Comparison of ENCODE assay signal across 16 cellular contexts in the genomic region with DNA sequence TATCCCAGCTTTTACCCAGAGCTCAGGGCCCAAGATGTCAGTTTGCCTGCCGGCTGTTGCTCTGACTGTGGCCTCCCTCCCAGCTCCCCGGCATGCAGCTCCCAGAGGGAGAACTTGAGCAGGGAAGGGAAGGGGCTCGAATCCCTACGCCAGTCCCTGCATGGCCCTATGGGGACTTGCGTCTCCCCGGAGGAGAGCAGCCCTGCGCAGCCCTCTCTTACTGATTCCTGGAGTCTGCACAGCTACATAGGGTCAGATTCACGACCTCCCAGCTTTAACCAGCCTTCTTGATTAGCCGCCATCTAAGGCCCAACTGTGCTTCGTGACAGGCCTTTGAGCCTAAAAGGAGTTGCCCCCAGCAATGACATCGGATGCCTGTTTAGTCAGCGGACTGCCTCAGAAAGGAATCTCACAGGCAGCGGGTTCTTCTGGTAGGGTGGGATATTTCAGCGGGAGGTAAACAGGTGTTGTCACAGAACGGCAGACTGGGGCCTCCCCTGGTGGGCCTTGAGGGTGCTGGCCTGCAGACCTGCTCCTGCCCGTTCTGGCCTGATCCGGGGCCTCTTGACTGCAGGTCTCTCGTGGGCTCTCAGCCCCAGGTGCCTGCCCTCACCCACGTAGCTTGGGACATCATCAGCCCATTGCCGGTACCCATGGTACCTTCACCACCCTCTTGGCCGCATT. TPM values are rescaled to one million over a fixed set of nuclear protein-coding genes. Genes with fewer than 3 reads are reported as not detected.
A peak's percentile ranks its signal among the peaks of the same experiment; 100 is the strongest.
DNase-seq lines count a peak whose midpoint lies in the region; ATAC-seq and TF ChIP-seq lines count a peak whose summit lies in the region.
"Had no signal": no experiment of that assay in that cellular context is flagged by ENCODE, and none has a peak within 500 bp of the region (broad histone marks: within the 10 kb centered on the region; RNA-seq: fewer than 3 reads in every experiment).

No MANE protein-coding gene starts in this region.

- intact Hi-C loops in Right ventricle myocardium inferior (cut with DNase I), result no loop called here
- intact Hi-C loops in Right ventricle myocardium superior (cut with DNase I), result no loop called here
- intact Hi-C loops in upper lobe of right lung (cut with DNase I), result no loop called here

- no peaks in the 10 kb centered on the region for H3K27me3 ChIP-seq in endodermal cell (ENCODE audit: control insufficient read depth, insufficient read depth, low read length, poor library complexity, severe bottlenecking)
- peaks cover 10% of the 10 kb centered on the region for H3K27me3 ChIP-seq in neural progenitor cell
- H3K27me3 ChIP-seq in upper lobe of right lung, result no peaks in the 10 kb centered on the region
- H3K27me3 ChIP-seq: BLaER1 treated with 17β-estradiol and CSF1 and Interleukin-3, amounts not matched to agents 10 nM and 100 nM had no signal

- peaks cover 17% of the 10 kb centered on the region for H3K4me1 Mint-ChIP-seq in endodermal cell
- H3K4me1 Mint-ChIP-seq in neural progenitor cell, result peaks cover 8% of the 10 kb centered on the region

- no peak overlapping the region for H3K4me3 ChIP-seq in endodermal cell (ENCODE audit: low read length)
- no peak overlapping the region for H3K4me3 ChIP-seq in neural progenitor cell
- H3K4me3 ChIP-seq in upper lobe of right lung, result no peak overlapping the region
- H3K4me3 ChIP-seq: BLaER1 treated with 17β-estradiol and CSF1 and Interleukin-3, amounts not matched to agents 10 nM and 100 nM; PC-9 had no signal

- H3K4me3 Mint-ChIP-seq in endodermal cell (no peak overlapping the region), neural progenitor cell (no peak overlapping the region)
- H3K4me3 Mint-ChIP-seq: HFFc6 had no signal

- H3K27ac ChIP-seq in endodermal cell (ENCODE audit: low read depth, low read length) (no peak overlapping the region), neural progenitor cell (no peak overlapping the region), upper lobe of right lung (no peak overlapping the region)
- H3K27ac ChIP-seq: BLaER1 treated with 17β-estradiol and CSF1 and Interleukin-3, amounts not matched to agents 10 nM and 100 nM; PC-9 had no signal

- DNase-seq in Right ventricle myocardium inferior (ENCODE audit: missing footprints) (peak; percentile 66), Right ventricle myocardium superior (no peak), endodermal cell (no peak), neural progenitor cell (ENCODE audit: low spot score) (no peak), upper lobe of right lung (peak; percentile 54), NCI-H2081 (lab: John Stamatoyannopoulos, UW) (no peak), erythroblast (lab: John Stamatoyannopoulos, UW) (no peak)
- DNase-seq: DMS 273 treated with DMSO at 0.1 percent for 48 hours, HFFc6, KBM-7, NCI-H1092, NCI-H2107, NCI-H226, PC-9 had no signal

- no peak for TF ChIP-seq POLR2A in erythroblast (IDR thresholded peaks at IDR 0.05; ENCODE audit: low read length)

- no peak overlapping the region for H3K4me2 ChIP-seq in neural progenitor cell
- H3K4me2 ChIP-seq: BLaER1 treated with 17β-estradiol and CSF1 and Interleukin-3, amounts not matched to agents 10 nM and 100 nM; PC-9 had no signal

- no peaks in the 10 kb centered on the region for H3K9me3 ChIP-seq in endodermal cell (ENCODE audit: control insufficient read depth, low read length)
- H3K9me3 ChIP-seq in neural progenitor cell (ENCODE audit: low read depth), result no peaks in the 10 kb centered on the region
- H3K9me3 ChIP-seq in upper lobe of right lung, result no peaks in the 10 kb centered on the region
- H3K9me3 ChIP-seq: BLaER1 treated with 17β-estradiol and CSF1 and Interleukin-3, amounts not matched to agents 10 nM and 100 nM had no signal

- H3K4me1 ChIP-seq in endodermal cell (ENCODE audit: control insufficient read depth, insufficient read depth, low read length) (peaks cover 8% of the 10 kb centered on the region), neural progenitor cell (no peaks in the 10 kb centered on the region), upper lobe of right lung (peaks cover 3% of the 10 kb centered on the region)

- no peaks in the 10 kb centered on the region for H4K20me1 ChIP-seq in neural progenitor cell (ENCODE audit: low read depth)
- H4K20me1 ChIP-seq: BLaER1 treated with 17β-estradiol and CSF1 and Interleukin-3, amounts not matched to agents 10 nM and 100 nM had no signal

- H3F3A ChIP-seq in neural progenitor cell (ENCODE audit: low read depth), result no peaks in the 10 kb centered on the region

- peak; percentile 32 for TF ChIP-seq CTCF in endodermal cell (conservative IDR thresholded peaks at IDR 0.05)
- no peak for TF ChIP-seq CTCF in neural progenitor cell (IDR thresholded peaks at IDR 0.05)
- no peak for TF ChIP-seq CTCF in upper lobe of right lung (IDR thresholded peaks at IDR 0.05)

- no peak overlapping the region for H2AFZ ChIP-seq in neural progenitor cell (replicated peaks)
- H2AFZ ChIP-seq: PC-9 had no signal

- H3K9ac ChIP-seq in endodermal cell (ENCODE audit: extremely low read depth, low read length, poor library complexity, severe bottlenecking), result no peak overlapping the region
- H3K9ac ChIP-seq in neural progenitor cell, result no peak overlapping the region
- H3K9ac ChIP-seq: BLaER1 treated with 17β-estradiol and CSF1 and Interleukin-3, amounts not matched to agents 10 nM and 100 nM had no signal

- H3K9me3 Mint-ChIP-seq in endodermal cell (no peaks in the 10 kb centered on the region), neural progenitor cell (no peaks in the 10 kb centered on the region)
- H3K9me3 Mint-ChIP-seq: HFFc6 had no signal

- H3K36me3 ChIP-seq in endodermal cell (ENCODE audit: control insufficient read depth, insufficient read depth, low read length), result no peaks in the 10 kb centered on the region
- no peaks in the 10 kb centered on the region for H3K36me3 ChIP-seq in neural progenitor cell
- H3K36me3 ChIP-seq in upper lobe of right lung, result no peaks in the 10 kb centered on the region
- H3K36me3 ChIP-seq: BLaER1 treated with 17β-estradiol and CSF1 and Interleukin-3, amounts not matched to agents 10 nM and 100 nM had no signal

- no peaks in the 10 kb centered on the region for H3K79me2 ChIP-seq in neural progenitor cell (ENCODE audit: low read depth)

- 90% methylated on average over 9 to 21 of the region's 21 CpGs for WGBS in endodermal cell (ENCODE audit: insufficient coverage in 1 of 2, insufficient read length in 1 of 2), 2 experiments

- H3K36me3 Mint-ChIP-seq in endodermal cell (ENCODE audit: low read depth) (no peaks in the 10 kb centered on the region), neural progenitor cell (no peaks in the 10 kb centered on the region)

- H3K27me3 Mint-ChIP-seq in endodermal cell (ENCODE audit: insufficient read depth) (peaks cover 28% of the 10 kb centered on the region), neural progenitor cell (ENCODE audit: insufficient read depth, low read depth) (peaks cover 2% of the 10 kb centered on the region)

- H3K27ac Mint-ChIP-seq in endodermal cell (no peak overlapping the region), neural progenitor cell (peak overlapping the region; percentile 69)
- H3K27ac Mint-ChIP-seq: HFFc6 had no signal

- ATAC-seq in Right ventricle myocardium inferior (no peak), Right ventricle myocardium superior (ENCODE audit: poor library complexity) (no peak), upper lobe of right lung (no peak), HG03135 (IDR thresholded peaks at IDR 0.05; ENCODE audit: unreplicated experiment) (no peak)

RNA-seq across cellular contexts. Expression of gene KCNQ1OT1, which starts 43.8 kb away (rescaled TPM):
- total RNA-seq in Right ventricle myocardium inferior (0.32 TPM), Right ventricle myocardium superior (0.35 TPM), endodermal cell (1 to 10 TPM; 5.2 to 6.9 TPM), neural progenitor cell (ENCODE audit: low replicate concordance) (2.3 TPM in 2 replicates), upper lobe of right lung (2.0 TPM)
- 0.71 TPM for polyA plus RNA-seq in endodermal cell (2013, experiment 1 of 2)
- polyA plus RNA-seq in endodermal cell (2013, experiment 2 of 2), result 0.99 TPM

Comparison
In these comparisons a context has a peak if more than half of its experiments do, and no peak if none do; other contexts are left out.
1. DNase-seq: peak in Right ventricle myocardium inferior (single experiment) and upper lobe of right lung (single experiment); none in Right ventricle myocardium superior (single experiment), endodermal cell (single experiment), neural progenitor cell (single experiment), NCI-H2081 (0 of 2) and erythroblast (0 of 2).